33 cellular contexts compared by ENCODE assay signal in the genomic region with DNA sequence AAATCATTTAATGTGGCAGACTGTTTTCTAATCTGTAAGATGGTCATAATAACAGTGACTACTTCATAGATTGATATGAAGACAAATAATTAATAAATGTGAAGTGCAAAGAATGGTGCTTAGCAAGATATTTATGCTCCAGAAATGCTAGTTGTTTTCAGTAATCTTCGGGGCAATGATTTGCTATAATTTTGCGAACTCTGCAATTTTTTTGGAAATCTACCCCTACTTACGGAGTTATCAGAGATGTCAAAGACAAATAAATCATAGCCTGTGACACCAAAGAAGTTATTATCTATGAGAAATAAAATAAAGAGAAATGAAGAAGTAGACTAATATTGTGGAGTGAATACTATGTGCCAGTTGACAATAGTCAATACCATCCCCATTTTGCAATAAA.
"Had no signal": no experiment of that assay in that cellular context is flagged by ENCODE, and none has a peak within 500 bp of the region (broad histone marks: within the 10 kb centered on the region; RNA-seq: fewer than 3 reads in every experiment).

No MANE protein-coding gene starts in this region.

- H3K4me3 ChIP-seq: adrenal gland, ascending aorta, body of pancreas, breast epithelium, cardiac muscle cell had no signal

- ATAC-seq: activated naive CD4-positive, alpha-beta T cell treated with anti-CD3 and anti-CD28 coated beads, Interleukin-2, amount 50 U/mL, for 72 hours; activated naive CD8-positive, alpha-beta T cell treated with anti-CD3 and anti-CD28 coated beads, Interleukin-2, amount 50 U/mL, for 24 hours; activated T-cell treated with anti-CD3 and anti-CD28 coated beads, Interleukin-2, amount 50 U/mL, for 4 hours; activated T-cell treated with anti-CD3 and anti-CD28 coated beads, Interleukin-2, amount 50 U/mL, for 72 hours; activated T-helper 17 cell treated with anti-CD3 and anti-CD28 coated beads, Interleukin-2, amount 50 U/mL, for 72 hours; body of pancreas had no signal

- H3K27ac ChIP-seq: adrenal gland, ascending aorta, body of pancreas, brain microvascular endothelial cell, breast epithelium, cardiac muscle cell had no signal

- H3K36me3 ChIP-seq: adrenal gland, ascending aorta, brain microvascular endothelial cell, breast epithelium, cardiac muscle cell had no signal

- H3K27me3 ChIP-seq: adrenal gland, ascending aorta, body of pancreas, brain microvascular endothelial cell, breast epithelium, cardiac muscle cell had no signal

- FAIRE-seq: astrocyte, bronchial epithelial cell had no signal

- DNase-seq: activated effector memory CD4-positive, alpha-beta T cell treated with anti-CD3 and anti-CD28 coated beads, Interleukin-2, amount 50 U/mL, for 16 hours; activated effector memory CD4-positive, alpha-beta T cell treated with Interleukin-2 at 50 U/mL for 16 hours; activated gamma-delta T cell; activated gamma-delta T cell treated with Interleukin-2 at 50 U/mL for 16 hours; activated naive CD4-positive, alpha-beta T cell; activated naive CD4-positive, alpha-beta T cell treated with anti-CD3 and anti-CD28 coated beads for 36 hours; activated naive CD4-positive, alpha-beta T cell treated with anti-CD3 and anti-CD28 coated beads, Interleukin-2, amount 10 ng/mL, durations not matched to agents 7 days and 5 days; activated naive CD4-positive, alpha-beta T cell treated with anti-CD3 and anti-CD28 coated beads, Interleukin-2, amount 50 U/mL, for 16 hours; activated naive CD4-positive, alpha-beta T cell treated with Interleukin-2 at 50 U/mL for 16 hours; activated naive CD8-positive, alpha-beta T cell treated with anti-CD3 and anti-CD28 coated beads for 36 hours; activated naive CD8-positive, alpha-beta T cell treated with anti-CD3 and anti-CD28 coated beads, Interleukin-2, amount 10 ng/mL, durations not matched to agents 7 days and 5 days; activated naive CD8-positive, alpha-beta T cell treated with anti-CD3 and anti-CD28 coated beads, Interleukin-2, amount 50 U/mL, for 24 hours; activated T-cell treated with anti-CD3 and anti-CD28 coated beads, Interleukin-2, amount 50 U/mL, for 1 hour; activated T-cell treated with anti-CD3 and anti-CD28 coated beads, Interleukin-2, amount 50 U/mL, for 24 hours; activated T-cell treated with anti-CD3 and anti-CD28 coated beads, Interleukin-2, amount 50 U/mL, for 4 hours; activated T-cell treated with anti-CD3 and anti-CD28 coated beads, Interleukin-2, amount 50 U/mL, for 48 hours; activated T-cell treated with anti-CD3 and anti-CD28 coated beads, Interleukin-2, amount 50 U/mL, for 72 hours; adrenal gland; amniotic stem cell; anterior cingulate cortex; aorta; body of pancreas; brain microvascular endothelial cell; caudate nucleus; central memory CD4-positive, alpha-beta T cell; cerebellar nuclear complex had no signal

- H3K4me1 ChIP-seq: adrenal gland, ascending aorta, body of pancreas, breast epithelium had no signal

- H3K9me3 ChIP-seq: adrenal gland, ascending aorta, body of pancreas, breast epithelium had no signal
